1 cellular context compared by ENCODE assay signal in the genomic region with DNA sequence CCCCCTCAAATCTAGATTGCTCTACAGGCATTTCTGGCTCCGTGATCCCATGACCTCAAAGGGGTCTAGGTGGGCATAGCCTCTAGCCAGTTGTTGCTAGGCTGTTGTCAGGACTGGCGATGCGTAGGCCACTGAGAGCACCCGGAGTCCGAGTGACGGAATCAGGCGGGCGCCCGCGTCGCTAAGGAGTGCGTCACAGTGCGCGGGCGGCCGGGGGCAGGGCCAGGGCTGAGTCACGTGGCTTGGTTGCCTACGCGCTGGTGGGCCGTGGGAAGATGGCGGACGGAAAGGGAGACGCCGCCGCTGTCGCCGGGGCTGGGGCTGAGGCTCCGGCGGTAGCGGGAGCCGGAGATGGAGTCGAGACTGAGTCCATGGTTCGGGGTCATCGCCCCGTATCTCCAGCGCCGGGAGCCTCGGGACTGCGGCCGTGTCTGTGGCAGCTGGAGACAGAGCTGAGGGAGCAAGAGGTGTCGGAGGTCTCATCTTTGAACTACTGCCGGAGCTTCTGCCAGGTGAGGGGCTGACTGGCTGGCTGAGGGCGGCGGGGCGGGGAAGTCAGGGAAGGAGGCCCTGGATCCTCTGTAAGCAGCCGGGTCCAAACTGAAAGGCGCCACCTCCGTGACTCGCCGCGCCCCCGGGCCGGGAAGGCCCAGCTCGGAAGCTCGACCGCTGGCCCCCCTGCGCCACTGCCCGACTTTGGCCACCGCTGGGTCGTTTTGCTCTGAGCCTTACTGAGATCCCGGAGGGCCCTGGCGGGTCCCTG.
TF ChIP-seq lines count a peak whose summit lies in the region.

A gene with protein sequence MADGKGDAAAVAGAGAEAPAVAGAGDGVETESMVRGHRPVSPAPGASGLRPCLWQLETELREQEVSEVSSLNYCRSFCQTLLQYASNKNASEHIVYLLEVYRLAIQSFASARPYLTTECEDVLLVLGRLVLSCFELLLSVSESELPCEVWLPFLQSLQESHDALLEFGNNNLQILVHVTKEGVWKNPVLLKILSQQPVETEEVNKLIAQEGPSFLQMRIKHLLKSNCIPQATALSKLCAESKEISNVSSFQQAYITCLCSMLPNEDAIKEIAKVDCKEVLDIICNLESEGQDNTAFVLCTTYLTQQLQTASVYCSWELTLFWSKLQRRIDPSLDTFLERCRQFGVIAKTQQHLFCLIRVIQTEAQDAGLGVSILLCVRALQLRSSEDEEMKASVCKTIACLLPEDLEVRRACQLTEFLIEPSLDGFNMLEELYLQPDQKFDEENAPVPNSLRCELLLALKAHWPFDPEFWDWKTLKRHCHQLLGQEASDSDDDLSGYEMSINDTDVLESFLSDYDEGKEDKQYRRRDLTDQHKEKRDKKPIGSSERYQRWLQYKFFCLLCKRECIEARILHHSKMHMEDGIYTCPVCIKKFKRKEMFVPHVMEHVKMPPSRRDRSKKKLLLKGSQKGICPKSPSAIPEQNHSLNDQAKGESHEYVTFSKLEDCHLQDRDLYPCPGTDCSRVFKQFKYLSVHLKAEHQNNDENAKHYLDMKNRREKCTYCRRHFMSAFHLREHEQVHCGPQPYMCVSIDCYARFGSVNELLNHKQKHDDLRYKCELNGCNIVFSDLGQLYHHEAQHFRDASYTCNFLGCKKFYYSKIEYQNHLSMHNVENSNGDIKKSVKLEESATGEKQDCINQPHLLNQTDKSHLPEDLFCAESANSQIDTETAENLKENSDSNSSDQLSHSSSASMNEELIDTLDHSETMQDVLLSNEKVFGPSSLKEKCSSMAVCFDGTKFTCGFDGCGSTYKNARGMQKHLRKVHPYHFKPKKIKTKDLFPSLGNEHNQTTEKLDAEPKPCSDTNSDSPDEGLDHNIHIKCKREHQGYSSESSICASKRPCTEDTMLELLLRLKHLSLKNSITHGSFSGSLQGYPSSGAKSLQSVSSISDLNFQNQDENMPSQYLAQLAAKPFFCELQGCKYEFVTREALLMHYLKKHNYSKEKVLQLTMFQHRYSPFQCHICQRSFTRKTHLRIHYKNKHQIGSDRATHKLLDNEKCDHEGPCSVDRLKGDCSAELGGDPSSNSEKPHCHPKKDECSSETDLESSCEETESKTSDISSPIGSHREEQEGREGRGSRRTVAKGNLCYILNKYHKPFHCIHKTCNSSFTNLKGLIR (N-terminal part only) (plus strand): TSS at position 263 of the 763 bp plus-strand sequence. CDS start 13 bp downstream, at position 276.

TF ChIP-seq in HepG2, 621 proteins besides CTCF, POLR2A, EP300 and RAD21 (continued from another document and continues in another):
- TF ChIP-seq, protein P1, sequence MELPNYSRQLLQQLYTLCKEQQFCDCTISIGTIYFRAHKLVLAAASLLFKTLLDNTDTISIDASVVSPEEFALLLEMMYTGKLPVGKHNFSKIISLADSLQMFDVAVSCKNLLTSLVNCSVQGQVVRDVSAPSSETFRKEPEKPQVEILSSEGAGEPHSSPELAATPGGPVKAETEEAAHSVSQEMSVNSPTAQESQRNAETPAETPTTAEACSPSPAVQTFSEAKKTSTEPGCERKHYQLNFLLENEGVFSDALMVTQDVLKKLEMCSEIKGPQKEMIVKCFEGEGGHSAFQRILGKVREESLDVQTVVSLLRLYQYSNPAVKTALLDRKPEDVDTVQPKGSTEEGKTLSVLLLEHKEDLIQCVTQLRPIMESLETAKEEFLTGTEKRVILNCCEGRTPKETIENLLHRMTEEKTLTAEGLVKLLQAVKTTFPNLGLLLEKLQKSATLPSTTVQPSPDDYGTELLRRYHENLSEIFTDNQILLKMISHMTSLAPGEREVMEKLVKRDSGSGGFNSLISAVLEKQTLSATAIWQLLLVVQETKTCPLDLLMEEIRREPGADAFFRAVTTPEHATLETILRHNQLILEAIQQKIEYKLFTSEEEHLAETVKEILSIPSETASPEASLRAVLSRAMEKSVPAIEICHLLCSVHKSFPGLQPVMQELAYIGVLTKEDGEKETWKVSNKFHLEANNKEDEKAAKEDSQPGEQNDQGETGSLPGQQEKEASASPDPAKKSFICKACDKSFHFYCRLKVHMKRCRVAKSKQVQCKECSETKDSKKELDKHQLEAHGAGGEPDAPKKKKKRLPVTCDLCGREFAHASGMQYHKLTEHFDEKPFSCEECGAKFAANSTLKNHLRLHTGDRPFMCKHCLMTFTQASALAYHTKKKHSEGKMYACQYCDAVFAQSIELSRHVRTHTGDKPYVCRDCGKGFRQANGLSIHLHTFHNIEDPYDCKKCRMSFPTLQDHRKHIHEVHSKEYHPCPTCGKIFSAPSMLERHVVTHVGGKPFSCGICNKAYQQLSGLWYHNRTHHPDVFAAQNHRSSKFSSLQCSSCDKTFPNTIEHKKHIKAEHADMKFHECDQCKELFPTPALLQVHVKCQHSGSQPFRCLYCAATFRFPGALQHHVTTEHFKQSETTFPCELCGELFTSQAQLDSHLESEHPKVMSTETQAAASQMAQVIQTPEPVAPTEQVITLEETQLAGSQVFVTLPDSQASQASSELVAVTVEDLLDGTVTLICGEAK (IDR thresholded peaks at IDR 0.05) = no peak
- TF ChIP-seq, protein P1 (CRISPR knock-in tag; IDR thresholded peaks at IDR 0.05) = peak; percentile 75
- peak; percentile 60 for TF ChIP-seq GATAD2A (CRISPR knock-in tag; IDR thresholded peaks at IDR 0.05)
- TF ChIP-seq ZNF839 (CRISPR knock-in tag; IDR thresholded peaks at IDR 0.05; ENCODE audit: borderline replicate concordance) = 0 out of 2 replicates have a peak, but pooled peaks have one; percentile 90
- peak; percentile 98 for TF ChIP-seq POGZ (CRISPR knock-in tag; IDR thresholded peaks at IDR 0.05)
- TF ChIP-seq, protein P2, sequence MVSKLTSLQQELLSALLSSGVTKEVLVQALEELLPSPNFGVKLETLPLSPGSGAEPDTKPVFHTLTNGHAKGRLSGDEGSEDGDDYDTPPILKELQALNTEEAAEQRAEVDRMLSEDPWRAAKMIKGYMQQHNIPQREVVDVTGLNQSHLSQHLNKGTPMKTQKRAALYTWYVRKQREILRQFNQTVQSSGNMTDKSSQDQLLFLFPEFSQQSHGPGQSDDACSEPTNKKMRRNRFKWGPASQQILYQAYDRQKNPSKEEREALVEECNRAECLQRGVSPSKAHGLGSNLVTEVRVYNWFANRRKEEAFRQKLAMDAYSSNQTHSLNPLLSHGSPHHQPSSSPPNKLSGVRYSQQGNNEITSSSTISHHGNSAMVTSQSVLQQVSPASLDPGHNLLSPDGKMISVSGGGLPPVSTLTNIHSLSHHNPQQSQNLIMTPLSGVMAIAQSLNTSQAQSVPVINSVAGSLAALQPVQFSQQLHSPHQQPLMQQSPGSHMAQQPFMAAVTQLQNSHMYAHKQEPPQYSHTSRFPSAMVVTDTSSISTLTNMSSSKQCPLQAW (CRISPR knock-in tag; IDR thresholded peaks at IDR 0.05) = peak; percentile 94
- peak; percentile 94 for TF ChIP-seq ZFY (CRISPR knock-in tag; IDR thresholded peaks at IDR 0.05)
- TF ChIP-seq GZF1 (CRISPR knock-in tag; IDR thresholded peaks at IDR 0.05) = no peak
- no peak for TF ChIP-seq ONECUT2 (CRISPR knock-in tag; IDR thresholded peaks at IDR 0.05)
- TF ChIP-seq, protein P3, sequence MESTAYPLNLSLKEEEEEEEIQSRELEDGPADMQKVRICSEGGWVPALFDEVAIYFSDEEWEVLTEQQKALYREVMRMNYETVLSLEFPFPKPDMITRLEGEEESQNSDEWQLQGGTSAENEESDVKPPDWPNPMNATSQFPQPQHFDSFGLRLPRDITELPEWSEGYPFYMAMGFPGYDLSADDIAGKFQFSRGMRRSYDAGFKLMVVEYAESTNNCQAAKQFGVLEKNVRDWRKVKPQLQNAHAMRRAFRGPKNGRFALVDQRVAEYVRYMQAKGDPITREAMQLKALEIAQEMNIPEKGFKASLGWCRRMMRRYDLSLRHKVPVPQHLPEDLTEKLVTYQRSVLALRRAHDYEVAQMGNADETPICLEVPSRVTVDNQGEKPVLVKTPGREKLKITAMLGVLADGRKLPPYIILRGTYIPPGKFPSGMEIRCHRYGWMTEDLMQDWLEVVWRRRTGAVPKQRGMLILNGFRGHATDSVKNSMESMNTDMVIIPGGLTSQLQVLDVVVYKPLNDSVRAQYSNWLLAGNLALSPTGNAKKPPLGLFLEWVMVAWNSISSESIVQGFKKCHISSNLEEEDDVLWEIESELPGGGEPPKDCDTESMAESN (CRISPR knock-in tag; conservative IDR thresholded peaks at IDR 0.05) = no peak; the same call in 1 of the 2 replicates
- TF ChIP-seq, protein P4, sequence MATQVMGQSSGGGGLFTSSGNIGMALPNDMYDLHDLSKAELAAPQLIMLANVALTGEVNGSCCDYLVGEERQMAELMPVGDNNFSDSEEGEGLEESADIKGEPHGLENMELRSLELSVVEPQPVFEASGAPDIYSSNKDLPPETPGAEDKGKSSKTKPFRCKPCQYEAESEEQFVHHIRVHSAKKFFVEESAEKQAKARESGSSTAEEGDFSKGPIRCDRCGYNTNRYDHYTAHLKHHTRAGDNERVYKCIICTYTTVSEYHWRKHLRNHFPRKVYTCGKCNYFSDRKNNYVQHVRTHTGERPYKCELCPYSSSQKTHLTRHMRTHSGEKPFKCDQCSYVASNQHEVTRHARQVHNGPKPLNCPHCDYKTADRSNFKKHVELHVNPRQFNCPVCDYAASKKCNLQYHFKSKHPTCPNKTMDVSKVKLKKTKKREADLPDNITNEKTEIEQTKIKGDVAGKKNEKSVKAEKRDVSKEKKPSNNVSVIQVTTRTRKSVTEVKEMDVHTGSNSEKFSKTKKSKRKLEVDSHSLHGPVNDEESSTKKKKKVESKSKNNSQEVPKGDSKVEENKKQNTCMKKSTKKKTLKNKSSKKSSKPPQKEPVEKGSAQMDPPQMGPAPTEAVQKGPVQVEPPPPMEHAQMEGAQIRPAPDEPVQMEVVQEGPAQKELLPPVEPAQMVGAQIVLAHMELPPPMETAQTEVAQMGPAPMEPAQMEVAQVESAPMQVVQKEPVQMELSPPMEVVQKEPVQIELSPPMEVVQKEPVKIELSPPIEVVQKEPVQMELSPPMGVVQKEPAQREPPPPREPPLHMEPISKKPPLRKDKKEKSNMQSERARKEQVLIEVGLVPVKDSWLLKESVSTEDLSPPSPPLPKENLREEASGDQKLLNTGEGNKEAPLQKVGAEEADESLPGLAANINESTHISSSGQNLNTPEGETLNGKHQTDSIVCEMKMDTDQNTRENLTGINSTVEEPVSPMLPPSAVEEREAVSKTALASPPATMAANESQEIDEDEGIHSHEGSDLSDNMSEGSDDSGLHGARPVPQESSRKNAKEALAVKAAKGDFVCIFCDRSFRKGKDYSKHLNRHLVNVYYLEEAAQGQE (IDR thresholded peaks at IDR 0.05; ENCODE audit: borderline replicate concordance in 1 of 2, low read depth in 1 of 2, low read length in 2 of 2) = no peak
- TF ChIP-seq ZFYVE20 (CRISPR knock-in tag; IDR thresholded peaks at IDR 0.05; ENCODE audit: borderline replicate concordance, low read depth) = no peak
- no peak for TF ChIP-seq GABPA (IDR thresholded peaks at IDR 0.05; ENCODE audit: low read depth, low read length)
- TF ChIP-seq GABPA (CRISPR knock-in tag; IDR thresholded peaks at IDR 0.05; ENCODE audit: low read depth) = peak; percentile 60
- TF ChIP-seq, protein P5, sequence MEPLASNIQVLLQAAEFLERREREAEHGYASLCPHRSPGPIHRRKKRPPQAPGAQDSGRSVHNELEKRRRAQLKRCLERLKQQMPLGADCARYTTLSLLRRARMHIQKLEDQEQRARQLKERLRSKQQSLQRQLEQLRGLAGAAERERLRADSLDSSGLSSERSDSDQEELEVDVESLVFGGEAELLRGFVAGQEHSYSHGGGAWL (CRISPR knock-in tag; IDR thresholded peaks at IDR 0.05) = peak; percentile 84
- peak; percentile 67 for TF ChIP-seq CBX1 (IDR thresholded peaks at IDR 0.05; ENCODE audit: low read depth)
- TF ChIP-seq, protein P6, sequence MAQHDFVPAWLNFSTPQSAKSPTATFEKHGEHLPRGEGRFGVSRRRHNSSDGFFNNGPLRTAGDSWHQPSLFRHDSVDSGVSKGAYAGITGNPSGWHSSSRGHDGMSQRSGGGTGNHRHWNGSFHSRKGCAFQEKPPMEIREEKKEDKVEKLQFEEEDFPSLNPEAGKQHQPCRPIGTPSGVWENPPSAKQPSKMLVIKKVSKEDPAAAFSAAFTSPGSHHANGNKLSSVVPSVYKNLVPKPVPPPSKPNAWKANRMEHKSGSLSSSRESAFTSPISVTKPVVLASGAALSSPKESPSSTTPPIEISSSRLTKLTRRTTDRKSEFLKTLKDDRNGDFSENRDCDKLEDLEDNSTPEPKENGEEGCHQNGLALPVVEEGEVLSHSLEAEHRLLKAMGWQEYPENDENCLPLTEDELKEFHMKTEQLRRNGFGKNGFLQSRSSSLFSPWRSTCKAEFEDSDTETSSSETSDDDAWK (CRISPR knock-in tag; IDR thresholded peaks at IDR 0.05) = no peak
- TF ChIP-seq, protein P7, sequence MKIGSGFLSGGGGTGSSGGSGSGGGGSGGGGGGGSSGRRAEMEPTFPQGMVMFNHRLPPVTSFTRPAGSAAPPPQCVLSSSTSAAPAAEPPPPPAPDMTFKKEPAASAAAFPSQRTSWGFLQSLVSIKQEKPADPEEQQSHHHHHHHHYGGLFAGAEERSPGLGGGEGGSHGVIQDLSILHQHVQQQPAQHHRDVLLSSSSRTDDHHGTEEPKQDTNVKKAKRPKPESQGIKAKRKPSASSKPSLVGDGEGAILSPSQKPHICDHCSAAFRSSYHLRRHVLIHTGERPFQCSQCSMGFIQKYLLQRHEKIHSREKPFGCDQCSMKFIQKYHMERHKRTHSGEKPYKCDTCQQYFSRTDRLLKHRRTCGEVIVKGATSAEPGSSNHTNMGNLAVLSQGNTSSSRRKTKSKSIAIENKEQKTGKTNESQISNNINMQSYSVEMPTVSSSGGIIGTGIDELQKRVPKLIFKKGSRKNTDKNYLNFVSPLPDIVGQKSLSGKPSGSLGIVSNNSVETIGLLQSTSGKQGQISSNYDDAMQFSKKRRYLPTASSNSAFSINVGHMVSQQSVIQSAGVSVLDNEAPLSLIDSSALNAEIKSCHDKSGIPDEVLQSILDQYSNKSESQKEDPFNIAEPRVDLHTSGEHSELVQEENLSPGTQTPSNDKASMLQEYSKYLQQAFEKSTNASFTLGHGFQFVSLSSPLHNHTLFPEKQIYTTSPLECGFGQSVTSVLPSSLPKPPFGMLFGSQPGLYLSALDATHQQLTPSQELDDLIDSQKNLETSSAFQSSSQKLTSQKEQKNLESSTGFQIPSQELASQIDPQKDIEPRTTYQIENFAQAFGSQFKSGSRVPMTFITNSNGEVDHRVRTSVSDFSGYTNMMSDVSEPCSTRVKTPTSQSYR (CRISPR knock-in tag; IDR thresholded peaks at IDR 0.05; ENCODE audit: borderline replicate concordance) = peak; percentile 76; the same call in 1 of the 2 replicates
